Comparison of ENCODE assay signal across 8 cellular contexts in genomic region chr11:86202013-86202336, GRCh38. TPM values are rescaled to one million over a fixed set of nuclear protein-coding genes. Genes with fewer than 3 reads are reported as not detected.
DNase-seq lines count a peak whose midpoint lies in the region; ATAC-seq and TF ChIP-seq lines count a peak whose summit lies in the region.

No MANE protein-coding gene starts in this region.

- H3K9ac ChIP-seq in ES-I3 (ENCODE audit: low read depth, low read length) (peak overlapping the region; percentile 41; the same call in 1 of the 2 replicates), OCI-LY3 (ENCODE audit: low read length) (peak overlapping the region; percentile 76)

- H3K27me3 ChIP-seq in OCI-LY3 (ENCODE audit: low read depth, low read length) (no peaks in the 10 kb centered on the region), right cardiac atrium (ENCODE audit: control insufficient read depth, insufficient read depth) (no peaks in the 10 kb centered on the region), vagina (no peaks in the 10 kb centered on the region)

- H3K9me3 ChIP-seq in ES-I3 (ENCODE audit: control insufficient read depth, insufficient read depth, low read length): no peaks in the 10 kb centered on the region
- no peaks in the 10 kb centered on the region for H3K9me3 ChIP-seq in OCI-LY3 (ENCODE audit: insufficient read depth, low read length)
- H3K9me3 ChIP-seq in right cardiac atrium (ENCODE audit: control insufficient read depth, low read length): no peaks in the 10 kb centered on the region
- no peaks in the 10 kb centered on the region for H3K9me3 ChIP-seq in vagina

- TF ChIP-seq CTCF in OCI-LY3 (IDR thresholded peaks at IDR 0.05; ENCODE audit: low read depth, low read length): no peak
- no peak for TF ChIP-seq CTCF in vagina (IDR thresholded peaks at IDR 0.05)

- no peak for TF ChIP-seq POLR2A in vagina (IDR thresholded peaks at IDR 0.05)

- ATAC-seq in HG02642 (IDR thresholded peaks at IDR 0.05; ENCODE audit: poor library complexity, unreplicated experiment) (peak; percentile 38), right cardiac atrium (peak; percentile 18 to 46)

- H3K27ac ChIP-seq in OCI-LY3 (ENCODE audit: low read length): peak overlapping the region; percentile 83
- H3K27ac ChIP-seq in right cardiac atrium (ENCODE audit: low read length): no peak overlapping the region
- no peak overlapping the region for H3K27ac ChIP-seq in vagina

- DNase-seq in right cardiac atrium: no peak
- DNase-seq in vagina (ENCODE audit: extremely low spot score in 2 of 2): no peak
- DNase-seq in HT-29 (ENCODE audit: low spot score): no peak
- no peak for DNase-seq in HCEC 1CT
- DNase-seq in H4 (ENCODE audit: low spot score): no peak

- H4K20me1 ChIP-seq in OCI-LY3 (ENCODE audit: insufficient read depth, low read length): no peaks in the 10 kb centered on the region

- H3K4me3 ChIP-seq in OCI-LY3 (ENCODE audit: low read length) (peak overlapping the region; percentile 79), right cardiac atrium (ENCODE audit: low read length) (peak overlapping the region; percentile 75), vagina (peak overlapping the region; percentile 22 to 25)

- H3K36me3 ChIP-seq in ES-I3 (ENCODE audit: insufficient read depth, low read length) (no peaks in the 10 kb centered on the region), OCI-LY3 (replicated peaks; ENCODE audit: low read depth, low read length) (no peaks in the 10 kb centered on the region), vagina (no peaks in the 10 kb centered on the region)

- H2AFZ ChIP-seq in OCI-LY3 (ENCODE audit: low read depth, low read length): peak overlapping the region; percentile 90

- no peaks in the 10 kb centered on the region for H3K4me1 ChIP-seq in ES-I3 (ENCODE audit: insufficient read depth, low read length)
- peaks cover 57% of the 10 kb centered on the region for H3K4me1 ChIP-seq in OCI-LY3 (ENCODE audit: low read length)
- H3K4me1 ChIP-seq in right cardiac atrium (ENCODE audit: control insufficient read depth, insufficient read depth, low read length): no peaks in the 10 kb centered on the region
- peaks cover 8% of the 10 kb centered on the region for H3K4me1 ChIP-seq in vagina

- intact Hi-C loops in right cardiac atrium (cut with DNase I): no loop called here
- intact Hi-C loops in vagina (cut with DNase I): no loop called here

- H3K79me2 ChIP-seq in OCI-LY3 (ENCODE audit: low read length): no peaks in the 10 kb centered on the region

- peak overlapping the region; percentile 89 for H3K4me2 ChIP-seq in OCI-LY3 (ENCODE audit: low read length)

RNA-seq across cellular contexts. Expression of gene EED, which starts 42.6 kb away (rescaled TPM):
- 10 to 100 TPM; 13.0 to 16.9 (median 14.8) TPM for total RNA-seq in right cardiac atrium
- polyA plus RNA-seq in right cardiac atrium: 13.0 TPM
- 29.7 TPM for total RNA-seq in vagina
- 13.8 and 17.4 TPM in 2 replicates for total RNA-seq in HT-29 (2014; rRNA removed; shearing (Covaris generic))
- total RNA-seq in H4 (2014; rRNA removed; shearing (Covaris generic)): 18.1 and 18.6 TPM in 2 replicates

Comparison
In these comparisons a context has a peak if more than half of its experiments do, and no peak if none do; other contexts are left out.
1. H3K4me3 ChIP-seq: peak in every context shown above with its lines; median percentile 79 in OCI-LY3; 75 in right cardiac atrium; 24 in vagina.